Comparison of ENCODE assay signal across 8 cellular contexts in genomic region chr19:12666305-12667048, GRCh38. TPM values are rescaled to one million over a fixed set of nuclear protein-coding genes. Genes with fewer than 3 reads are reported as not detected.
DNase-seq lines count a peak whose midpoint lies in the region; ATAC-seq lines count a peak whose summit lies in the region.

MAN2B1 (minus strand) TSS chr19:12666742; CDS start chr19:12666701, 41 bp downstream.
WDR83 (plus strand) TSS chr19:12666807; CDS start chr19:12669791, 2,984 bp downstream.

- H3K27ac Mint-ChIP-seq in effector memory CD8-positive, alpha-beta T cell, result peak within 1 kb of the TSS; percentile 98 to 99

- peak within 1 kb of the TSS in 1 of 2 experiments; percentile 47 for H3K23ac ChIP-seq in mesenchymal stem cell (ENCODE audit: low read length in 2 of 2)

- peak within 1 kb of the TSS in 1 of 2 experiments; percentile 32 for H2BK12ac ChIP-seq in mesenchymal stem cell (ENCODE audit: low read length in 2 of 2)

- H3K9me3 Mint-ChIP-seq in effector memory CD8-positive, alpha-beta T cell, result no peaks in the 10 kb centered on the region

- peak within 1 kb of the TSS; percentile 93 for H2AFZ ChIP-seq in mesenchymal stem cell (ENCODE audit: low read depth, low read length)

- no peak within 1 kb of the TSS for H2BK5ac ChIP-seq in mesenchymal stem cell (ENCODE audit: low read depth, low read length, poor library complexity, severe bottlenecking)

- no peak within 1 kb of the TSS for H2AK5ac ChIP-seq in mesenchymal stem cell (ENCODE audit: low read length, severe bottlenecking)

- H3K27me3 ChIP-seq in mesenchymal stem cell (ENCODE audit: control insufficient read depth in 1 of 2, insufficient read depth in 1 of 2, low read length in 2 of 2), result no peaks in the 10 kb centered on the region

- peaks cover 37 to 49% of the 10 kb centered on the region in 2 donors for H3K4me1 Mint-ChIP-seq in effector memory CD8-positive, alpha-beta T cell (ENCODE audit: low read depth in 2 of 2)

- peak within 1 kb of the TSS in 1 of 2 experiments; percentile 52 for H3K4ac ChIP-seq in mesenchymal stem cell (ENCODE audit: low read depth in 1 of 2, low read length in 2 of 2)

- peak; percentile 30 to 67 for DNase-seq in NCI-H187 (lab: John Stamatoyannopoulos, UW)
- DNase-seq in NCI-H187 treated with DMSO at 0.1 percent for 48 hours (lab: John Stamatoyannopoulos, UW), result no peak
- peak; percentile 68 to 83 for DNase-seq in NOMO-1 (lab: John Stamatoyannopoulos, UW; ENCODE audit: unreplicated experiment in 2 of 2)
- DNase-seq in activated CD8-positive, alpha-beta memory T cell treated with anti-CD3 and anti-CD28 coated beads for 4 hours (ENCODE audit: low read depth in 2 of 2), result peak; percentile 53 to 56
- DNase-seq in effector memory CD8-positive, alpha-beta T cell, result peak; percentile 63 to 71 (median 63)
- peak; percentile 87 for DNase-seq in mesenchymal stem cell
- DNase-seq in stimulated activated CD8-positive, alpha-beta memory T cell treated with anti-CD3 and anti-CD28 coated beads, Interleukin-12 subunit alpha, Interleukin-12 subunit beta, amount 100 ng/mL, for 4 hours (ENCODE audit: low read depth), result peak; percentile 75

- no peak within 1 kb of the TSS for H2BK120ac ChIP-seq in mesenchymal stem cell (ENCODE audit: low read depth, low read length)

- H2BK15ac ChIP-seq in mesenchymal stem cell (ENCODE audit: low read depth, poor library complexity, severe bottlenecking), result no peak within 1 kb of the TSS

- peak within 1 kb of the TSS; percentile 85 to 97 for H3K4me3 ChIP-seq in mesenchymal stem cell (ENCODE audit: insufficient read depth in 1 of 2, low read depth in 1 of 2, low read length in 2 of 2)

- peak within 1 kb of the TSS; percentile 89 for H3K4me2 ChIP-seq in mesenchymal stem cell (ENCODE audit: low read length, poor library complexity, severe bottlenecking)

- H3K4me1 ChIP-seq in mesenchymal stem cell (ENCODE audit: control insufficient read depth, insufficient read depth, low read depth, low read length), result peaks cover 32% of the 10 kb centered on the region

- H3K9ac ChIP-seq in mesenchymal stem cell (ENCODE audit: low read length), result peak within 1 kb of the TSS; percentile 99

- WGBS in mesenchymal stem cell, result 5% methylated on average over 46 of the region's 46 CpGs

- peak within 1 kb of the TSS; percentile 87 for H4K8ac ChIP-seq in mesenchymal stem cell (ENCODE audit: low read length)

- H4K91ac ChIP-seq in mesenchymal stem cell (ENCODE audit: low read length), result peak within 1 kb of the TSS; percentile 43

- ATAC-seq in HG03460 (IDR thresholded peaks at IDR 0.05; ENCODE audit: unreplicated experiment), result peak; percentile 41
- peak; percentile 70 for ATAC-seq in effector memory CD8-positive, alpha-beta T cell (replicated peaks)

- no peaks in the 10 kb centered on the region for H3K9me3 ChIP-seq in mesenchymal stem cell (ENCODE audit: control insufficient read depth, low read length)

- H3K4me3 Mint-ChIP-seq in effector memory CD8-positive, alpha-beta T cell, result peak within 1 kb of the TSS; percentile 96 to 99

- peak within 1 kb of the TSS in 1 of 2 experiments; percentile 89 for H3K14ac ChIP-seq in mesenchymal stem cell (ENCODE audit: low read length in 2 of 2)

- H3K27me3 Mint-ChIP-seq in effector memory CD8-positive, alpha-beta T cell, result no peaks in the 10 kb centered on the region

- H3K36me3 ChIP-seq in mesenchymal stem cell (ENCODE audit: control insufficient read depth in 1 of 2, insufficient read depth in 2 of 2, low read depth in 1 of 2, low read length in 2 of 2), result peaks cover 42 to 51% of the 10 kb centered on the region in 2 experiments

- H3K79me1 ChIP-seq in mesenchymal stem cell (replicated peaks; ENCODE audit: low read length, poor library complexity, severe bottlenecking), result peaks cover 48% of the 10 kb centered on the region

- H3K18ac ChIP-seq in mesenchymal stem cell (ENCODE audit: low read depth in 1 of 2, low read length in 2 of 2), result peak within 1 kb of the TSS; percentile 76 to 79

- H3K27ac ChIP-seq in mesenchymal stem cell (ENCODE audit: low read length, poor library complexity, severe bottlenecking), result no peak within 1 kb of the TSS

- peaks cover 54% of the 10 kb centered on the region for H3K36me3 Mint-ChIP-seq in effector memory CD8-positive, alpha-beta T cell (ENCODE audit: insufficient read depth)

RNA-seq across cellular contexts. Expression of gene MAN2B1, which starts in this region (rescaled TPM):
- 70.4 TPM for polyA plus RNA-seq in mesenchymal stem cell (2013, experiment 1 of 2)
- 70.1 TPM for polyA plus RNA-seq in mesenchymal stem cell (2013, experiment 2 of 2)

RNA-seq across cellular contexts. Expression of gene WDR83, which starts in this region (rescaled TPM):
- 5.0 TPM for polyA plus RNA-seq in mesenchymal stem cell (2013, experiment 1 of 2)
- 4.7 TPM for polyA plus RNA-seq in mesenchymal stem cell (2013, experiment 2 of 2)
